13 cellular contexts compared by ENCODE assay signal in the genomic region with DNA sequence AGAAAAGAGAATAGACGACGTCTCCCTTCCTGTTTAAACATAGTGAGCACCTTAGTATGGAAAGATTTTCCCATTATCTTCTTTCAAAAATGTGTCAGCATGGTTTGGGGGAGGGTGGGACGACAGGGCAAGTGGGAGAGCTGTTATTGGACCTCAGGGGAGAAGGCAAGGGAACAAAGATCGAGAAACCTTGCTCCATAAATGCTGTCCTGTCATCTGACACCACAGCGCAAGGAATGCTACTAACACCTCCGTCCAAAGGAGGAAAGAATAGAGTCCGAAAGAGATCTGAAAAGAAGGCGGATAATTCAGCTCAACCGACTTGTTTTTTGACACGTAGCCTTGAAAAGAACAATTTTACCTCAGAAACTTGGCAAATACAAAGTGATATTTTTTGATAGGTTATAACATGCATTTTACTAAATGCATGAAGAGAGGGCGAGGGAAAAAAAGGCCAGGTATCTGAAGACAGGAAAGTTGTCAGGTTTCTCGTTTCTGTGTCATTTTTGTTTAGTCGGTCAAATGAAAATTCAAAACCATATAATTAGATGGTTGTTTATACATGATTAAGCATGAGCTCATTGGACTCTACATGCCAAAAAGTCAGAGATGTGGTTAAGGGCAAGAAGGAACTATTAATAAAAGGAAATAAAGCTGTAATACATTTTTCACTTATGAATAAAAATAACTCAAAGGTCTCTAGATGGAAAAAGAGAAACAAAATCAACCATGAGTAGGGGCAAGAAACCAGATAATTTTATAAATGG.
A peak's percentile ranks its signal among the peaks of the same experiment; 100 is the strongest.
DNase-seq lines count a peak whose midpoint lies in the region; ATAC-seq, FAIRE-seq and TF ChIP-seq lines count a peak whose summit lies in the region.
"Had no signal": no experiment of that assay in that cellular context is flagged by ENCODE, and none has a peak within 500 bp of the region (broad histone marks: within the 10 kb centered on the region; RNA-seq: fewer than 3 reads in every experiment).

No MANE protein-coding gene starts in this region.

- no peak for TF ChIP-seq POLR2A in endothelial cell of umbilical vein (IDR thresholded peaks at IDR 0.05; ENCODE audit: low read depth, low read length)

- peak overlapping the region; percentile 68 to 87 (median 87) for H3K27ac Mint-ChIP-seq in nephron
- H3K27ac Mint-ChIP-seq: CD4-positive, alpha-beta T cell had no signal

- POLR2A ChIA-PET in endothelial cell of umbilical vein (lab: Charles Lee) = no interaction called here

- no peaks in the 10 kb centered on the region for H3K79me2 ChIP-seq in endothelial cell of umbilical vein (ENCODE audit: control insufficient read depth, insufficient read depth, low read length)

- no peak for TF ChIP-seq CTCF in AG10803 (conservative IDR thresholded peaks at IDR 0.05; ENCODE audit: low read length)
- no peak for TF ChIP-seq CTCF in endothelial cell of umbilical vein (IDR thresholded peaks at IDR 0.05; ENCODE audit: extremely low read depth in 1 of 2, insufficient read depth in 1 of 2, low read depth in 1 of 2, low read length in 2 of 2)
- no peak for TF ChIP-seq CTCF in nephron (IDR thresholded peaks at IDR 0.05; ENCODE audit: unreplicated experiment in 3 of 3)

- H2AFZ ChIP-seq in endothelial cell of umbilical vein (ENCODE audit: low read depth, low read length) = no peak overlapping the region

- no peak overlapping the region for H3K4me2 ChIP-seq in endothelial cell of umbilical vein (ENCODE audit: insufficient read depth, low read length)

- peaks cover 29% of the 10 kb centered on the region for H3K4me1 Mint-ChIP-seq in nephron
- H3K4me1 Mint-ChIP-seq: central memory CD8-positive, alpha-beta T cell had no signal

- CTCF ChIA-PET in endothelial cell of umbilical vein (lab: Charles Lee) = interaction anchor here (0.8 kb wide), 1 partner anchor 66 kb away, joined by 3 read pairs; no protein-coding TSS in a partner anchor

- ATAC-seq in GM18520 (IDR thresholded peaks at IDR 0.05; ENCODE audit: unreplicated experiment) (no peak), HG02571 (IDR thresholded peaks at IDR 0.05; ENCODE audit: unreplicated experiment) (no peak), GM18870 (IDR thresholded peaks at IDR 0.05; ENCODE audit: unreplicated experiment) (no peak)

- BruUV-seq in endothelial cell of umbilical vein (replicated peaks; lab: Mats Ljungman, UMichigan) = no TSS peak

- no peaks in the 10 kb centered on the region for H3K9me3 Mint-ChIP-seq in nephron
- H3K9me3 Mint-ChIP-seq: CD4-positive, alpha-beta T cell; central memory CD8-positive, alpha-beta T cell had no signal

- H3K4me3 ChIP-seq in AG10803 (ENCODE audit: low read length) = no peak overlapping the region
- H3K4me3 ChIP-seq in MG63 = peak overlapping the region; percentile 29
- H3K4me3 ChIP-seq in endothelial cell of umbilical vein (replicated peaks in 1 of 3; ENCODE audit: insufficient read depth in 1 of 3, low read depth in 1 of 3, low read length in 3 of 3) = no peak overlapping the region

- intact Hi-C loops in endothelial cell of umbilical vein (cut with micrococcal nuclease) = no loop called here

- DNase-seq in AG10803 (ENCODE audit: low read depth) (peak; percentile 48), MG63 (no peak), endothelial cell of umbilical vein (ENCODE audit: low read depth, low spot score) (no peak), cerebellar cortex (ENCODE audit: low spot score) (no peak)
- DNase-seq: activated T-cell treated with anti-CD3 and anti-CD28 coated beads, Interleukin-2, amount 50 U/mL, for 48 hours; CD4-positive, alpha-beta T cell; NCI-H1417 treated with DMSO at 0.1 percent for 48 hours; stimulated activated naive CD4-positive, alpha-beta T cell treated with Interleukin-2 at 50 U/mL for 16 hours had no signal

- H3K27ac ChIP-seq in endothelial cell of umbilical vein (ENCODE audit: insufficient read depth, low read depth, low read length) = no peak overlapping the region

- peak overlapping the region in 1 of 3 experiments; percentile 39 for H3K4me3 Mint-ChIP-seq in nephron
- H3K4me3 Mint-ChIP-seq: CD4-positive, alpha-beta T cell; central memory CD8-positive, alpha-beta T cell had no signal

- H3K36me3 ChIP-seq in MG63 (no peaks in the 10 kb centered on the region), endothelial cell of umbilical vein (ENCODE audit: control insufficient read depth in 2 of 2, extremely low read depth in 1 of 2, insufficient read depth in 2 of 2, low read length in 2 of 2) (no peaks in the 10 kb centered on the region)

- no peaks in the 10 kb centered on the region for H4K20me1 ChIP-seq in endothelial cell of umbilical vein (replicated peaks; ENCODE audit: control insufficient read depth, extremely low read depth, insufficient read depth, low read length)

- no peak overlapping the region for H3K9ac ChIP-seq in endothelial cell of umbilical vein (replicated peaks; ENCODE audit: extremely low read depth, insufficient read depth, low read length)

- no peaks in the 10 kb centered on the region for H3K9me3 ChIP-seq in MG63
- H3K9me3 ChIP-seq in endothelial cell of umbilical vein (replicated peaks; ENCODE audit: control insufficient read depth, insufficient read depth, low read length) = no peaks in the 10 kb centered on the region

- no peaks in the 10 kb centered on the region for H3K9me1 ChIP-seq in endothelial cell of umbilical vein (replicated peaks; ENCODE audit: control insufficient read depth, extremely low read depth, insufficient read depth, low read length)

- peaks cover 7% of the 10 kb centered on the region for H3K27me3 Mint-ChIP-seq in nephron (ENCODE audit: low read depth)

- H3K4me1 ChIP-seq in endothelial cell of umbilical vein (ENCODE audit: control insufficient read depth, extremely low read depth, insufficient read depth, low read length) = peaks cover 4% of the 10 kb centered on the region

- FAIRE-seq in endothelial cell of umbilical vein (lab: Jason Lieb, UNC) = no peak

- dilution Hi-C loops in endothelial cell of umbilical vein (cut with MboI; ENCODE audit: extremely low pct_ligation_motif_present, low sequenced_read_pairs) = no loop called here

- H3K27me3 ChIP-seq in MG63 (no peaks in the 10 kb centered on the region), endothelial cell of umbilical vein (ENCODE audit: control insufficient read depth in 2 of 2, insufficient read depth in 2 of 2, low read length in 2 of 2) (no peaks in the 10 kb centered on the region)

- H3K36me3 Mint-ChIP-seq in nephron (ENCODE audit: low read depth) = no peaks in the 10 kb centered on the region

TF ChIP-seq in endothelial cell of umbilical vein, 7 proteins besides CTCF, POLR2A, EP300 and RAD21:
- TF ChIP-seq FOS (IDR thresholded peaks at IDR 0.05; ENCODE audit: borderline replicate concordance, insufficient read depth, low read length) (peak; percentile 47), GATA2 (IDR thresholded peaks at IDR 0.05; ENCODE audit: insufficient read depth, insufficient read length, low read depth, low read length) (no peak), MAX (IDR thresholded peaks at IDR 0.05; ENCODE audit: insufficient read depth, insufficient read length) (no peak)
